31 cellular contexts compared by ENCODE assay signal in the genomic region with DNA sequence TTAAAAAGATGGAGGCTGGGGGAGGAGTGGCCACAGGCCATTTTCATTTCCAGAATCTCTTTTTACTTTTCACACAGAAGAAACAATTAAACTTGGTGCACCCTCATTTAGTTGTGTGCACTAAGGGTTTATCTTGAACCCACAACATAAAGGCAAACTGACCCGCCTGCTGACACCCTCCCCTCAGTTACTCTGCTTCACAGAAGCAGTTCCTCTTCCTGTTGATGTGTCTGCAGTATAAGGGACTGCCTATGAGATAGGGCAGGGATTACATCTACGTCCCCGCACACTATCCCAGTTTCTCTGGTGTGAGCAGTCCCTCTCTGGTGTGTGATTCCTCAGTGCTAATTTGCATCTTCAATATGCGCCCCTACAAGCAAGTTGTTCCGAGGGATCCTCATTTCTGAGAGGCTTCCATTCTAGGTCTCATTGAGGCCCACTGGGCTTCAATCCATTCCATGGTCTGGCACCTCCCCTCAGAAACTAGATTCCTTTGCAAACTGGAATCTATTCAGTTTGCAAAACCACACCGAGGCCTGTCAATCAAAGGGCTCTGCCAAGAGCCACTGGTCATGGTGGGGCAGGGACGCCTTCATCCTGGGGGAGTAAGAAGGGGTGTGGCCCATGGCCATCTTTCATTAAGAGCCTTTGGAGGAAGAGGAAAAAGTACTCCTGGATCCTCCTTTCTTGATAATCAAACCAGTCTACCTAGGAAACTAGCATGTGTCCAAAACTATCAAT. TPM values are rescaled to one million over a fixed set of nuclear protein-coding genes. Genes with fewer than 3 reads are reported as not detected.
"Had no signal": no experiment of that assay in that cellular context is flagged by ENCODE, and none has a peak within 500 bp of the region (broad histone marks: within the 10 kb centered on the region; RNA-seq: fewer than 3 reads in every experiment).

No MANE protein-coding gene starts in this region.

- H3K36me3 Mint-ChIP-seq: natural killer cell treated with Interleukin-12 subunit alpha and Interleukin-12 subunit beta and Interleukin-15 and Interleukin-18, amount 100 ng/mL, for 72 hours; stimulated activated memory B cell treated with anti-CD40 and anti-IgM and Interleukin-4, amounts not matched to agents 10 μg/mL and 1 μg/mL and 100 μg/mL, for 72 hours; type B pancreatic cell had no signal

- H3K4me2 ChIP-seq: hepatocyte, smooth muscle cell had no signal

- H3K4me3 Mint-ChIP-seq: activated CD4-positive, alpha-beta T cell treated with anti-CD3 and anti-CD28 coated beads, Interleukin-2, amount 10 ng/mL, durations not matched to agents 24 days and 14 days; activated CD8-positive, alpha-beta T cell treated with anti-CD3 and anti-CD28 coated beads for 36 hours; activated naive CD4-positive, alpha-beta T cell treated with anti-CD3 and anti-CD28 coated beads, Interleukin-2, amount 50 U/mL, for 24 hours; activated naive CD8-positive, alpha-beta T cell treated with anti-CD3 and anti-CD28 coated beads, Interleukin-2, amount 50 U/mL, for 24 hours; activated T-cell treated with anti-CD3 and anti-CD28 coated beads, Interleukin-2, amount 50 U/mL, for 4 hours; activated T-helper 17 cell treated with anti-CD3 and anti-CD28 coated beads, Interleukin-2, amount 50 U/mL, for 72 hours; effector memory CD8-positive, alpha-beta T cell; natural killer cell treated with Interleukin-12 subunit alpha and Interleukin-12 subunit beta and Interleukin-15 and Interleukin-18, amount 100 ng/mL, for 72 hours; stimulated activated memory B cell treated with anti-CD40 and anti-IgM and Interleukin-4, amounts not matched to agents 10 μg/mL and 1 μg/mL and 100 μg/mL, for 72 hours; stimulated activated naive CD8-positive, alpha-beta T cell treated with anti-CD3 and anti-CD28 coated beads, Interleukin-15, amount 100 ng/mL, for 72 hours; T-helper 17 cell; type B pancreatic cell had no signal

- H2AFZ ChIP-seq: hepatocyte had no signal

- H3K27ac Mint-ChIP-seq: activated CD4-positive, alpha-beta T cell treated with anti-CD3 and anti-CD28 coated beads, Interleukin-2, amount 10 ng/mL, durations not matched to agents 24 days and 14 days; activated CD8-positive, alpha-beta T cell treated with anti-CD3 and anti-CD28 coated beads for 36 hours; activated naive CD4-positive, alpha-beta T cell treated with anti-CD3 and anti-CD28 coated beads, Interleukin-2, amount 50 U/mL, for 24 hours; activated naive CD8-positive, alpha-beta T cell treated with anti-CD3 and anti-CD28 coated beads, Interleukin-2, amount 50 U/mL, for 24 hours; activated T-helper 17 cell treated with anti-CD3 and anti-CD28 coated beads, Interleukin-2, amount 50 U/mL, for 72 hours; effector memory CD8-positive, alpha-beta T cell; natural killer cell treated with Interleukin-12 subunit alpha and Interleukin-12 subunit beta and Interleukin-15 and Interleukin-18, amount 100 ng/mL, for 72 hours; stimulated activated memory B cell treated with anti-CD40 and anti-IgM and Interleukin-4, amounts not matched to agents 10 μg/mL and 1 μg/mL and 100 μg/mL, for 72 hours; stimulated activated naive CD8-positive, alpha-beta T cell treated with anti-CD3 and anti-CD28 coated beads, Interleukin-15, amount 100 ng/mL, for 72 hours; T-helper 17 cell; type B pancreatic cell had no signal

- H3K27me3 Mint-ChIP-seq: activated CD8-positive, alpha-beta T cell treated with anti-CD3 and anti-CD28 coated beads for 36 hours; activated naive CD4-positive, alpha-beta T cell treated with anti-CD3 and anti-CD28 coated beads, Interleukin-2, amount 50 U/mL, for 24 hours; activated naive CD8-positive, alpha-beta T cell treated with anti-CD3 and anti-CD28 coated beads, Interleukin-2, amount 50 U/mL, for 24 hours; activated T-helper 17 cell treated with anti-CD3 and anti-CD28 coated beads, Interleukin-2, amount 50 U/mL, for 72 hours; effector memory CD8-positive, alpha-beta T cell; stimulated activated memory B cell treated with anti-CD40 and anti-IgM and Interleukin-4, amounts not matched to agents 10 μg/mL and 1 μg/mL and 100 μg/mL, for 72 hours; stimulated activated naive CD8-positive, alpha-beta T cell treated with anti-CD3 and anti-CD28 coated beads, Interleukin-15, amount 100 ng/mL, for 72 hours had no signal

- H3K9me3 Mint-ChIP-seq: activated naive CD4-positive, alpha-beta T cell treated with anti-CD3 and anti-CD28 coated beads, Interleukin-2, amount 50 U/mL, for 24 hours; activated T-helper 17 cell treated with anti-CD3 and anti-CD28 coated beads, Interleukin-2, amount 50 U/mL, for 72 hours; effector memory CD8-positive, alpha-beta T cell; natural killer cell treated with Interleukin-12 subunit alpha and Interleukin-12 subunit beta and Interleukin-15 and Interleukin-18, amount 100 ng/mL, for 72 hours had no signal

- FAIRE-seq: endothelial cell of umbilical vein had no signal

- H3K4me3 ChIP-seq: coronary artery, gastroesophageal sphincter, hepatocyte, left ventricle myocardium inferior, lung, right atrium auricular region, smooth muscle cell, vagina had no signal

- H3K36me3 ChIP-seq: gastroesophageal sphincter, left ventricle myocardium inferior, right atrium auricular region, vagina had no signal

- DNase-seq: activated CD4-positive, alpha-beta T cell treated with anti-CD3 and anti-CD28 coated beads, Interleukin-2, amount 10 ng/mL, durations not matched to agents 24 days and 14 days; activated CD4-positive, CD25-positive, alpha-beta regulatory T cell treated with anti-CD3 and anti-CD28 coated beads, Interleukin-2, amount 50 U/mL, for 72 hours; activated CD8-positive, alpha-beta T cell treated with anti-CD3 and anti-CD28 coated beads for 36 hours; activated gamma-delta T cell treated with Interleukin-2 at 50 U/mL for 16 hours; activated naive CD8-positive, alpha-beta T cell treated with anti-CD3 and anti-CD28 coated beads, Interleukin-2, amount 50 U/mL, for 24 hours; activated T-cell treated with anti-CD3 and anti-CD28 coated beads, Interleukin-2, amount 50 U/mL, for 4 hours; effector memory CD8-positive, alpha-beta T cell; islet precursor cell; left ventricle myocardium inferior; mesendoderm; stimulated activated CD4-positive, alpha-beta T cell treated with anti-CD3 and anti-CD28 coated beads, Interleukin-1b, Interleukin-23, amount 100 ng/mL, for 48 hours; stimulated activated CD4-positive, alpha-beta T cell treated with anti-CD3 and anti-CD28 coated beads, Interleukin-4, amount 100 ng/mL, for 4 hours; stimulated activated CD8-positive, alpha-beta memory T cell treated with anti-CD3 and anti-CD28 coated beads, Interleukin-4, amount 100 ng/mL, for 48 hours; stimulated activated naive CD8-positive, alpha-beta T cell treated with anti-CD3 and anti-CD28 coated beads, Interleukin-15, amount 100 ng/mL, for 72 hours; substantia nigra; T-helper 17 cell had no signal

- H3K79me2 ChIP-seq: hepatocyte had no signal

- H3K4me1 ChIP-seq: gastroesophageal sphincter, vagina had no signal

- H3K27ac ChIP-seq: coronary artery, gastroesophageal sphincter, hepatocyte, left ventricle myocardium inferior, right atrium auricular region, vagina had no signal

- H3K4me1 Mint-ChIP-seq: activated naive CD8-positive, alpha-beta T cell treated with anti-CD3 and anti-CD28 coated beads, Interleukin-2, amount 50 U/mL, for 24 hours; activated T-helper 17 cell treated with anti-CD3 and anti-CD28 coated beads, Interleukin-2, amount 50 U/mL, for 72 hours; stimulated activated memory B cell treated with anti-CD40 and anti-IgM and Interleukin-4, amounts not matched to agents 10 μg/mL and 1 μg/mL and 100 μg/mL, for 72 hours; stimulated activated naive CD8-positive, alpha-beta T cell treated with anti-CD3 and anti-CD28 coated beads, Interleukin-15, amount 100 ng/mL, for 72 hours had no signal

- H3K9me3 ChIP-seq: gastroesophageal sphincter, right atrium auricular region, vagina had no signal

- ATAC-seq: activated CD8-positive, alpha-beta T cell treated with anti-CD3 and anti-CD28 coated beads for 36 hours; activated naive CD8-positive, alpha-beta T cell treated with anti-CD3 and anti-CD28 coated beads, Interleukin-2, amount 50 U/mL, for 24 hours; activated T-cell treated with anti-CD3 and anti-CD28 coated beads, Interleukin-2, amount 50 U/mL, for 4 hours; activated T-helper 17 cell treated with anti-CD3 and anti-CD28 coated beads, Interleukin-2, amount 50 U/mL, for 72 hours; effector memory CD8-positive, alpha-beta T cell; gastroesophageal sphincter; stimulated activated memory B cell treated with anti-CD40 and anti-IgM and Interleukin-4, amounts not matched to agents 10 μg/mL and 1 μg/mL and 100 μg/mL, for 72 hours; stimulated activated naive CD8-positive, alpha-beta T cell treated with anti-CD3 and anti-CD28 coated beads, Interleukin-15, amount 100 ng/mL, for 72 hours; T-helper 17 cell had no signal

- H3K27me3 ChIP-seq: gastroesophageal sphincter, hepatocyte, right atrium auricular region, vagina had no signal

RNA-seq across cellular contexts. Expression of a gene that starts 12.3 kb away (rescaled TPM):
- total RNA-seq: activated CD4-positive, alpha-beta T cell treated with anti-CD3 and anti-CD28 coated beads, Interleukin-2, amount 10 ng/mL, durations not matched to agents 24 days and 14 days; activated CD8-positive, alpha-beta T cell treated with anti-CD3 and anti-CD28 coated beads for 36 hours; activated T-cell treated with anti-CD3 and anti-CD28 coated beads, Interleukin-2, amount 50 U/mL, for 4 hours; activated T-helper 17 cell treated with anti-CD3 and anti-CD28 coated beads, Interleukin-2, amount 50 U/mL, for 72 hours; fibroblast of villous mesenchyme; left ventricle myocardium inferior; mononuclear cell; natural killer cell treated with Interleukin-12 subunit alpha and Interleukin-12 subunit beta and Interleukin-15 and Interleukin-18, amount 100 ng/mL, for 72 hours had no signal
